ENCODE assay signal across 9 cellular contexts in the genomic region with DNA sequence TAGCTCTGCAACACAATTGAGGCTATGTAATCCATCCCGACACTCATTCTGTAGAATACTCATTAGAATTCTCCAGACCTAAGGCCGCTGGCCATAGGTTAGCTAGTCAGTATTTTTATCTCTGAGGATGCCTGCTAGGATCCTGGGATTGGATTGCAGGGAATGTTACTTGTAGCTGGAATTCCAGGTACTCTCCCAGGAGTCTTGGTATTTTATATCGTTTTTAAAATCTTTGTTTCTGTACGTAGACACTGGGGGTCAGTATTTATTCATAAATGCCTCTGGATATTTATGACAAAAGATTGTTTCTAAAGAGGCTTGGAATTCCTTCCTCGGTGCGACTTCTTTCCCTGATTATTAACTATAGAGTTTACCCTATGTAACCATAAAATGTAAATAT. TPM values are rescaled to one million over a fixed set of nuclear protein-coding genes. Genes with fewer than 3 reads are reported as not detected.
DNase-seq lines count a peak whose midpoint lies in the region; ATAC-seq, FAIRE-seq and TF ChIP-seq lines count a peak whose summit lies in the region.
"Had no signal": no experiment of that assay in that cellular context is flagged by ENCODE, and none has a peak within 500 bp of the region (broad histone marks: within the 10 kb centered on the region; RNA-seq: fewer than 3 reads in every experiment).

No MANE protein-coding gene starts in this region.

- H3K9ac ChIP-seq in HCT116 (ENCODE audit: low read length) = no peak overlapping the region

- no peaks in the 10 kb centered on the region for H4K20me1 ChIP-seq in HCT116 (ENCODE audit: insufficient read depth)

- H3K27ac ChIP-seq in HCT116 (ENCODE audit: low read depth, low read length) (no peak overlapping the region), adrenal gland (no peak overlapping the region), transverse colon (no peak overlapping the region)
- H3K27ac ChIP-seq: skin epidermis had no signal

- H3K4me3 ChIP-seq in HCT116 (replicated peaks in 1 of 2; ENCODE audit: low read depth in 1 of 2, low read length in 2 of 2) (no peak overlapping the region), adrenal gland (no peak overlapping the region), transverse colon (no peak overlapping the region)
- H3K4me3 ChIP-seq: skin epidermis had no signal

- H3K4me1 ChIP-seq in HCT116 (ENCODE audit: control insufficient read depth in 1 of 2, insufficient read depth in 2 of 2, low read length in 2 of 2) (no peaks in the 10 kb centered on the region), adrenal gland (replicated peaks in 1 of 2) (no peaks in the 10 kb centered on the region), transverse colon (peaks cover 0 to 8% (median 3%) of the 10 kb centered on the region in 4 donors)

- no peak overlapping the region for H2AFZ ChIP-seq in HCT116 (ENCODE audit: low read depth, low read length, poor library complexity, severe bottlenecking)

- ATAC-seq in HCT116 (peak; percentile 59), HG03520 (IDR thresholded peaks at IDR 0.05; ENCODE audit: unreplicated experiment) (no peak)

- H3K4me2 ChIP-seq in HCT116 (ENCODE audit: low read length) = no peak overlapping the region

- 24 to 29% (median 27%) methylated on average over 6 of the region's 6 CpGs for WGBS in adrenal gland, 4 donors
- WGBS in transverse colon (ENCODE audit: low coverage in 1 of 2), 2 donors = 35 to 55% methylated on average over 4 to 6 of the region's 6 CpGs

- POLR2A ChIA-PET in HCT116 (lab: Charles Lee) = no interaction called here

- peak; percentile 72 for TF ChIP-seq RAD21 in HCT116 (IDR thresholded peaks at IDR 0.05; ENCODE audit: low read depth)

- intact Hi-C loops in HCT116 (cut with micrococcal nuclease) = loop anchor here (2.0 kb wide), 1 partner anchor 268 kb away; no protein-coding TSS in a partner anchor
- intact Hi-C loops in adrenal gland (cut with DNase I) = loop anchor here in 1 of 2 donors (5.0 kb wide), 1 partner anchor 266 kb away; no protein-coding TSS in a partner anchor
- intact Hi-C loops in transverse colon (cut with DNase I; ENCODE audit: low total_unique reads) = loop anchor here (10.0 kb wide), 1 partner anchor 478 kb away; no protein-coding TSS in a partner anchor

- H3K27me3 ChIP-seq in HCT116 (ENCODE audit: insufficient read depth, low read length) = no peaks in the 10 kb centered on the region
- no peaks in the 10 kb centered on the region for H3K27me3 ChIP-seq in adrenal gland
- no peaks in the 10 kb centered on the region for H3K27me3 ChIP-seq in transverse colon

- CTCF ChIA-PET in HCT116 (lab: Charles Lee) = interaction anchor here (0.7 to 2.0 kb wide), 7 partner anchors 254 to 587 kb away, joined by 3 to 8 read pairs (median 3); no protein-coding TSS in a partner anchor

- in situ Hi-C loops in transverse colon (cut with MboI; ENCODE audit: low pct_ligation_motif_present in 1 of 4, low pct_unique_long_range_greater_than_20kb in 1 of 4, low sequenced_read_pairs in 3 of 4) = loop anchor here in 1 of 4 donors (25.0 kb wide), 2 partner anchors 276 to 476 kb away; a partner anchor contains a TSS

- no peak for TF ChIP-seq EP300 in transverse colon (IDR thresholded peaks at IDR 0.05; ENCODE audit: low read depth)

- H3K9me3 ChIP-seq in HCT116 (ENCODE audit: control insufficient read depth in 1 of 2, insufficient read depth in 1 of 2, low read depth in 1 of 2, low read length in 2 of 2) = no peaks in the 10 kb centered on the region
- H3K9me3 ChIP-seq in adrenal gland (replicated peaks in 1 of 3) = no peaks in the 10 kb centered on the region
- H3K9me3 ChIP-seq in transverse colon = no peaks in the 10 kb centered on the region

- H3K36me3 ChIP-seq in HCT116 (ENCODE audit: control insufficient read depth in 1 of 2, insufficient read depth in 2 of 2, low read length in 2 of 2) (no peaks in the 10 kb centered on the region), adrenal gland (replicated peaks in 1 of 2) (no peaks in the 10 kb centered on the region), transverse colon (no peaks in the 10 kb centered on the region)

- H3K79me2 ChIP-seq in HCT116 (ENCODE audit: insufficient read depth, low read length) = no peaks in the 10 kb centered on the region

- TF ChIP-seq CTCF in HCT116 (IDR thresholded peaks at IDR 0.05 in 2 of 3, conservative IDR thresholded peaks at IDR 0.05 in 1 of 3; ENCODE audit: borderline replicate concordance in 1 of 3, insufficient read depth in 1 of 3, low read depth in 2 of 3, low read length in 2 of 3) (peak in 2 of 3 experiments; percentile 37 to 46; a peak in 2 of 6 replicates), adrenal gland (IDR thresholded peaks at IDR 0.05) (peak in 5 of 6 experiments; percentile 16 to 53 (median 44)), transverse colon (IDR thresholded peaks at IDR 0.05) (peak in 2 of 5 experiments; percentile 15 to 34)

- no peaks in the 10 kb centered on the region for H3K9me2 ChIP-seq in HCT116 (ENCODE audit: insufficient read depth)

- RAD21 ChIA-PET in HCT116 (lab: Charles Lee; ENCODE audit: low non-redundant PET in 1 of 2, low total read pairs in 2 of 2, uncharacterized antibody in 2 of 2, unreplicated experiment in 2 of 2) = no interaction called here

- DNase-seq in HCT116 (ENCODE audit: low read depth, low spot score) = no peak
- DNase-seq in adrenal gland = no peak
- peak; percentile 28 for DNase-seq in kidney glomerular epithelial cell (lab: John Stamatoyannopoulos, UW)
- no peak for DNase-seq in transverse colon
- no peak for DNase-seq in H54 (ENCODE audit: insufficient read length, low spot score)
- DNase-seq in SIG-M5 treated with dmso at 0.1 percent for 504 hours (lab: John Stamatoyannopoulos, UW; ENCODE audit: unreplicated experiment) = no peak

- FAIRE-seq in A204.1 (lab: Jason Lieb, UNC) (peak; percentile 87), H54 (lab: Jason Lieb, UNC) (no peak)

- BruUV-seq in HCT116 (replicated peaks; lab: Mats Ljungman, UMichigan) = no TSS peak

- TF ChIP-seq POLR2A in HCT116 (IDR thresholded peaks at IDR 0.05; ENCODE audit: borderline replicate concordance, extremely low read depth, insufficient read depth, insufficient read length) (no peak), adrenal gland (IDR thresholded peaks at IDR 0.05) (no peak), transverse colon (IDR thresholded peaks at IDR 0.05) (no peak), H54 (IDR thresholded peaks at IDR 0.05; ENCODE audit: low read depth, low read length) (no peak)

TF ChIP-seq in HCT116, 20 proteins besides CTCF, POLR2A, EP300 and RAD21:
- TF ChIP-seq CEBPB (IDR thresholded peaks at IDR 0.05; ENCODE audit: low read depth) (no peak), ELF1 (IDR thresholded peaks at IDR 0.05; ENCODE audit: borderline replicate concordance, low read depth) (no peak), JUND (IDR thresholded peaks at IDR 0.05) (no peak), YY1 (IDR thresholded peaks at IDR 0.05; ENCODE audit: extremely low read depth, insufficient replicate concordance, low read depth, low read length) (no peak), SRF (IDR thresholded peaks at IDR 0.05; ENCODE audit: low read depth) (no peak), SP1 (IDR thresholded peaks at IDR 0.05; ENCODE audit: low read depth) (no peak), ZFX (IDR thresholded peaks at IDR 0.05) (no peak), CBX3 (IDR thresholded peaks at IDR 0.05; ENCODE audit: low read depth) (no peak), TCF7L2 (IDR thresholded peaks at IDR 0.05; ENCODE audit: borderline replicate concordance, extremely low read depth, insufficient read depth, insufficient read length) (no peak), POLR2AphosphoS5 (IDR thresholded peaks at IDR 0.05; ENCODE audit: low read depth, low read length) (no peak), ZNF274 (IDR thresholded peaks at IDR 0.05; ENCODE audit: low read depth, low read length) (no peak), EZH2 (IDR thresholded peaks at IDR 0.05) (no peak)
- TF ChIP-seq, protein P1, sequence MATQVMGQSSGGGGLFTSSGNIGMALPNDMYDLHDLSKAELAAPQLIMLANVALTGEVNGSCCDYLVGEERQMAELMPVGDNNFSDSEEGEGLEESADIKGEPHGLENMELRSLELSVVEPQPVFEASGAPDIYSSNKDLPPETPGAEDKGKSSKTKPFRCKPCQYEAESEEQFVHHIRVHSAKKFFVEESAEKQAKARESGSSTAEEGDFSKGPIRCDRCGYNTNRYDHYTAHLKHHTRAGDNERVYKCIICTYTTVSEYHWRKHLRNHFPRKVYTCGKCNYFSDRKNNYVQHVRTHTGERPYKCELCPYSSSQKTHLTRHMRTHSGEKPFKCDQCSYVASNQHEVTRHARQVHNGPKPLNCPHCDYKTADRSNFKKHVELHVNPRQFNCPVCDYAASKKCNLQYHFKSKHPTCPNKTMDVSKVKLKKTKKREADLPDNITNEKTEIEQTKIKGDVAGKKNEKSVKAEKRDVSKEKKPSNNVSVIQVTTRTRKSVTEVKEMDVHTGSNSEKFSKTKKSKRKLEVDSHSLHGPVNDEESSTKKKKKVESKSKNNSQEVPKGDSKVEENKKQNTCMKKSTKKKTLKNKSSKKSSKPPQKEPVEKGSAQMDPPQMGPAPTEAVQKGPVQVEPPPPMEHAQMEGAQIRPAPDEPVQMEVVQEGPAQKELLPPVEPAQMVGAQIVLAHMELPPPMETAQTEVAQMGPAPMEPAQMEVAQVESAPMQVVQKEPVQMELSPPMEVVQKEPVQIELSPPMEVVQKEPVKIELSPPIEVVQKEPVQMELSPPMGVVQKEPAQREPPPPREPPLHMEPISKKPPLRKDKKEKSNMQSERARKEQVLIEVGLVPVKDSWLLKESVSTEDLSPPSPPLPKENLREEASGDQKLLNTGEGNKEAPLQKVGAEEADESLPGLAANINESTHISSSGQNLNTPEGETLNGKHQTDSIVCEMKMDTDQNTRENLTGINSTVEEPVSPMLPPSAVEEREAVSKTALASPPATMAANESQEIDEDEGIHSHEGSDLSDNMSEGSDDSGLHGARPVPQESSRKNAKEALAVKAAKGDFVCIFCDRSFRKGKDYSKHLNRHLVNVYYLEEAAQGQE (IDR thresholded peaks at IDR 0.05; ENCODE audit: low read depth) = no peak
- TF ChIP-seq, protein P2, sequence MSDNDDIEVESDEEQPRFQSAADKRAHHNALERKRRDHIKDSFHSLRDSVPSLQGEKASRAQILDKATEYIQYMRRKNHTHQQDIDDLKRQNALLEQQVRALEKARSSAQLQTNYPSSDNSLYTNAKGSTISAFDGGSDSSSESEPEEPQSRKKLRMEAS (IDR thresholded peaks at IDR 0.05) = no peak
- TF ChIP-seq, protein P3, sequence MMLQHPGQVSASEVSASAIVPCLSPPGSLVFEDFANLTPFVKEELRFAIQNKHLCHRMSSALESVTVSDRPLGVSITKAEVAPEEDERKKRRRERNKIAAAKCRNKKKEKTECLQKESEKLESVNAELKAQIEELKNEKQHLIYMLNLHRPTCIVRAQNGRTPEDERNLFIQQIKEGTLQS (IDR thresholded peaks at IDR 0.05) = no peak

RNA-seq across cellular contexts. Expression of a gene that starts 40.1 kb away (rescaled TPM):
- total RNA-seq in HCT116 (2021; ENCODE audit: unreplicated experiment) (10.0 TPM), adrenal gland (10 to 100 TPM; 12.1 to 23.2 (median 17.2) TPM), transverse colon (10 to 100 TPM in 2 of 4 donors, 1 to 10 TPM in 1, under 1 TPM in 1; 0.40 to 13.2 (median 7.2) TPM)
- 3.4 and 4.8 TPM in 2 replicates for polyA plus RNA-seq in HCT116 (2012)
- polyA plus RNA-seq in adrenal gland = 10 to 100 TPM; 17.6 to 33.2 (median 21.0) TPM
